Comparison of ENCODE assay signal across 1 cellular context in the genomic region with DNA sequence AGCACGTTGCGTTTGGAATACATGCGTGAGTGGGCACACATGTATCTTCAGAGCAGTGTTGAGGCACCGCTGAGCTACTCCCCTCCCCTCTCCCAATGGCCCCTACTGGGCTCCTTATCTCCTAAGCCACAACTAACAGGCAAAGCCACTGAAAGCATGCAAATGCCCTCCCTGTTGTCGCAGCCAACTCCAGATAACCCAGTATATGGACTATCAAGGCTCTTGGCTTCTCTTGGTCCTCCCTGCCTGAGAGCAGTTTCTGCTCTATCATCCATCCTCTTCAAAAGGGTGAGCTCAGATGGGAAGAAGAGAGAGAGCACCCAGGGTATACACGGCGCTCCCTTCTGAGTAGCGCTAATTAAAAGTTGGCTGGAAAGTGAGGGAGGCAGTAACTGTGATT.
TF ChIP-seq lines count a peak whose summit lies in the region.

No MANE protein-coding gene starts in this region.

TF ChIP-seq in K562, 482 proteins besides CTCF, POLR2A, EP300 and RAD21 (continued from another document and continues in another):
- TF ChIP-seq, protein P1, sequence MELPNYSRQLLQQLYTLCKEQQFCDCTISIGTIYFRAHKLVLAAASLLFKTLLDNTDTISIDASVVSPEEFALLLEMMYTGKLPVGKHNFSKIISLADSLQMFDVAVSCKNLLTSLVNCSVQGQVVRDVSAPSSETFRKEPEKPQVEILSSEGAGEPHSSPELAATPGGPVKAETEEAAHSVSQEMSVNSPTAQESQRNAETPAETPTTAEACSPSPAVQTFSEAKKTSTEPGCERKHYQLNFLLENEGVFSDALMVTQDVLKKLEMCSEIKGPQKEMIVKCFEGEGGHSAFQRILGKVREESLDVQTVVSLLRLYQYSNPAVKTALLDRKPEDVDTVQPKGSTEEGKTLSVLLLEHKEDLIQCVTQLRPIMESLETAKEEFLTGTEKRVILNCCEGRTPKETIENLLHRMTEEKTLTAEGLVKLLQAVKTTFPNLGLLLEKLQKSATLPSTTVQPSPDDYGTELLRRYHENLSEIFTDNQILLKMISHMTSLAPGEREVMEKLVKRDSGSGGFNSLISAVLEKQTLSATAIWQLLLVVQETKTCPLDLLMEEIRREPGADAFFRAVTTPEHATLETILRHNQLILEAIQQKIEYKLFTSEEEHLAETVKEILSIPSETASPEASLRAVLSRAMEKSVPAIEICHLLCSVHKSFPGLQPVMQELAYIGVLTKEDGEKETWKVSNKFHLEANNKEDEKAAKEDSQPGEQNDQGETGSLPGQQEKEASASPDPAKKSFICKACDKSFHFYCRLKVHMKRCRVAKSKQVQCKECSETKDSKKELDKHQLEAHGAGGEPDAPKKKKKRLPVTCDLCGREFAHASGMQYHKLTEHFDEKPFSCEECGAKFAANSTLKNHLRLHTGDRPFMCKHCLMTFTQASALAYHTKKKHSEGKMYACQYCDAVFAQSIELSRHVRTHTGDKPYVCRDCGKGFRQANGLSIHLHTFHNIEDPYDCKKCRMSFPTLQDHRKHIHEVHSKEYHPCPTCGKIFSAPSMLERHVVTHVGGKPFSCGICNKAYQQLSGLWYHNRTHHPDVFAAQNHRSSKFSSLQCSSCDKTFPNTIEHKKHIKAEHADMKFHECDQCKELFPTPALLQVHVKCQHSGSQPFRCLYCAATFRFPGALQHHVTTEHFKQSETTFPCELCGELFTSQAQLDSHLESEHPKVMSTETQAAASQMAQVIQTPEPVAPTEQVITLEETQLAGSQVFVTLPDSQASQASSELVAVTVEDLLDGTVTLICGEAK (IDR thresholded peaks at IDR 0.05), result no peak
- TF ChIP-seq, protein P1 (CRISPR knock-in tag; IDR thresholded peaks at IDR 0.05), result no peak
- TF ChIP-seq, protein P2, sequence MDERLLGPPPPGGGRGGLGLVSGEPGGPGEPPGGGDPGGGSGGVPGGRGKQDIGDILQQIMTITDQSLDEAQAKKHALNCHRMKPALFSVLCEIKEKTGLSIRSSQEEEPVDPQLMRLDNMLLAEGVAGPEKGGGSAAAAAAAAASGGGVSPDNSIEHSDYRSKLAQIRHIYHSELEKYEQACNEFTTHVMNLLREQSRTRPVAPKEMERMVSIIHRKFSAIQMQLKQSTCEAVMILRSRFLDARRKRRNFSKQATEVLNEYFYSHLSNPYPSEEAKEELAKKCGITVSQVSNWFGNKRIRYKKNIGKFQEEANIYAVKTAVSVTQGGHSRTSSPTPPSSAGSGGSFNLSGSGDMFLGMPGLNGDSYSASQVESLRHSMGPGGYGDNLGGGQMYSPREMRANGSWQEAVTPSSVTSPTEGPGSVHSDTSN (CRISPR knock-in tag; IDR thresholded peaks at IDR 0.05; ENCODE audit: low read depth), result no peak
- TF ChIP-seq, protein P2 (tag; conservative IDR thresholded peaks at IDR 0.05; ENCODE audit: low read depth), result no peak
- no peak for TF ChIP-seq U2AF1 (optimal IDR thresholded peaks at IDR 0.05; ENCODE audit: low read depth, low read length)
- no peak for TF ChIP-seq CBX5 (IDR thresholded peaks at IDR 0.05; ENCODE audit: borderline replicate concordance, low read depth)
- TF ChIP-seq MED1 (CRISPR knock-in tag; IDR thresholded peaks at IDR 0.05; ENCODE audit: borderline replicate concordance), result no peak
- no peak for TF ChIP-seq CHD4 (IDR thresholded peaks at IDR 0.05; ENCODE audit: insufficient read depth, insufficient replicate concordance, low read depth, low read length, poor library complexity, severe bottlenecking)
- TF ChIP-seq PCBP1 (IDR thresholded peaks at IDR 0.05; ENCODE audit: low read depth, low read length, poor library complexity, severe bottlenecking), result no peak
- TF ChIP-seq PYGO2 (tag; IDR thresholded peaks at IDR 0.05), result no peak
- TF ChIP-seq ZNF282 (CRISPR knock-in tag; IDR thresholded peaks at IDR 0.05), result no peak
- TF ChIP-seq ETV6 (IDR thresholded peaks at IDR 0.05; ENCODE audit: borderline replicate concordance in 1 of 2, low read depth in 2 of 2, low read length in 1 of 2), result no peak
- TF ChIP-seq ETV6 (CRISPR knock-in tag; IDR thresholded peaks at IDR 0.05; ENCODE audit: borderline replicate concordance), result no peak
- TF ChIP-seq CBFB (CRISPR knock-in tag; IDR thresholded peaks at IDR 0.05), result no peak
- TF ChIP-seq, protein P3, sequence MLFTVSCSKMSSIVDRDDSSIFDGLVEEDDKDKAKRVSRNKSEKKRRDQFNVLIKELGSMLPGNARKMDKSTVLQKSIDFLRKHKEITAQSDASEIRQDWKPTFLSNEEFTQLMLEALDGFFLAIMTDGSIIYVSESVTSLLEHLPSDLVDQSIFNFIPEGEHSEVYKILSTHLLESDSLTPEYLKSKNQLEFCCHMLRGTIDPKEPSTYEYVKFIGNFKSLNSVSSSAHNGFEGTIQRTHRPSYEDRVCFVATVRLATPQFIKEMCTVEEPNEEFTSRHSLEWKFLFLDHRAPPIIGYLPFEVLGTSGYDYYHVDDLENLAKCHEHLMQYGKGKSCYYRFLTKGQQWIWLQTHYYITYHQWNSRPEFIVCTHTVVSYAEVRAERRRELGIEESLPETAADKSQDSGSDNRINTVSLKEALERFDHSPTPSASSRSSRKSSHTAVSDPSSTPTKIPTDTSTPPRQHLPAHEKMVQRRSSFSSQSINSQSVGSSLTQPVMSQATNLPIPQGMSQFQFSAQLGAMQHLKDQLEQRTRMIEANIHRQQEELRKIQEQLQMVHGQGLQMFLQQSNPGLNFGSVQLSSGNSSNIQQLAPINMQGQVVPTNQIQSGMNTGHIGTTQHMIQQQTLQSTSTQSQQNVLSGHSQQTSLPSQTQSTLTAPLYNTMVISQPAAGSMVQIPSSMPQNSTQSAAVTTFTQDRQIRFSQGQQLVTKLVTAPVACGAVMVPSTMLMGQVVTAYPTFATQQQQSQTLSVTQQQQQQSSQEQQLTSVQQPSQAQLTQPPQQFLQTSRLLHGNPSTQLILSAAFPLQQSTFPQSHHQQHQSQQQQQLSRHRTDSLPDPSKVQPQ (CRISPR knock-in tag; IDR thresholded peaks at IDR 0.05; ENCODE audit: borderline replicate concordance), result no peak
- TF ChIP-seq, protein P4, sequence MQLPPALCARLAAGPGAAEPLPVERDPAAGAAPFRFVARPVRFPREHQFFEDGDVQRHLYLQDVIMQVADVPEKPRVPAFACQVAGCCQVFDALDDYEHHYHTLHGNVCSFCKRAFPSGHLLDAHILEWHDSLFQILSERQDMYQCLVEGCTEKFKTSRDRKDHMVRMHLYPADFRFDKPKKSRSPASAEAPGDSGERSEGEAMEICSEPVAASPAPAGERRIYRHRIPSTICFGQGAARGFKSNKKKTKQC (CRISPR knock-in tag; IDR thresholded peaks at IDR 0.05), result no peak
- TF ChIP-seq GTF2A2 (tag; IDR thresholded peaks at IDR 0.05), result no peak
- TF ChIP-seq ELF4 (CRISPR knock-in tag; IDR thresholded peaks at IDR 0.05), result no peak
- no peak for TF ChIP-seq ZNF668 (CRISPR knock-in tag; IDR thresholded peaks at IDR 0.05)
- TF ChIP-seq DACH1 (IDR thresholded peaks at IDR 0.05; ENCODE audit: partially characterized antibody), result no peak
- TF ChIP-seq, protein P5, sequence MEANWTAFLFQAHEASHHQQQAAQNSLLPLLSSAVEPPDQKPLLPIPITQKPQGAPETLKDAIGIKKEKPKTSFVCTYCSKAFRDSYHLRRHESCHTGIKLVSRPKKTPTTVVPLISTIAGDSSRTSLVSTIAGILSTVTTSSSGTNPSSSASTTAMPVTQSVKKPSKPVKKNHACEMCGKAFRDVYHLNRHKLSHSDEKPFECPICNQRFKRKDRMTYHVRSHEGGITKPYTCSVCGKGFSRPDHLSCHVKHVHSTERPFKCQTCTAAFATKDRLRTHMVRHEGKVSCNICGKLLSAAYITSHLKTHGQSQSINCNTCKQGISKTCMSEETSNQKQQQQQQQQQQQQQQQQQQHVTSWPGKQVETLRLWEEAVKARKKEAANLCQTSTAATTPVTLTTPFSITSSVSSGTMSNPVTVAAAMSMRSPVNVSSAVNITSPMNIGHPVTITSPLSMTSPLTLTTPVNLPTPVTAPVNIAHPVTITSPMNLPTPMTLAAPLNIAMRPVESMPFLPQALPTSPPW (CRISPR knock-in tag; IDR thresholded peaks at IDR 0.05), result peak; percentile 74
- no peak for TF ChIP-seq HDAC8 (tag; IDR thresholded peaks at IDR 0.05)
- TF ChIP-seq CHD1 (IDR thresholded peaks at IDR 0.05; ENCODE audit: low read length), result no peak
- TF ChIP-seq ZKSCAN8 (CRISPR knock-in tag; IDR thresholded peaks at IDR 0.05), result peak; percentile 69; the same call in 1 of the 2 replicates
- TF ChIP-seq PTRF (tag; IDR thresholded peaks at IDR 0.05), result no peak
- 0 out of 2 replicates have a peak, but pooled peaks have one; percentile 19 for TF ChIP-seq PML (IDR thresholded peaks at IDR 0.05; ENCODE audit: low read length)
- TF ChIP-seq MIER1 (IDR thresholded peaks at IDR 0.05; ENCODE audit: low read depth), result no peak
- TF ChIP-seq ZNF780A (CRISPR knock-in tag; IDR thresholded peaks at IDR 0.05), result no peak
- TF ChIP-seq ZBED1 (IDR thresholded peaks at IDR 0.05), result no peak
- TF ChIP-seq CXXC5 (CRISPR knock-in tag; IDR thresholded peaks at IDR 0.05), result no peak
- TF ChIP-seq, protein P6, sequence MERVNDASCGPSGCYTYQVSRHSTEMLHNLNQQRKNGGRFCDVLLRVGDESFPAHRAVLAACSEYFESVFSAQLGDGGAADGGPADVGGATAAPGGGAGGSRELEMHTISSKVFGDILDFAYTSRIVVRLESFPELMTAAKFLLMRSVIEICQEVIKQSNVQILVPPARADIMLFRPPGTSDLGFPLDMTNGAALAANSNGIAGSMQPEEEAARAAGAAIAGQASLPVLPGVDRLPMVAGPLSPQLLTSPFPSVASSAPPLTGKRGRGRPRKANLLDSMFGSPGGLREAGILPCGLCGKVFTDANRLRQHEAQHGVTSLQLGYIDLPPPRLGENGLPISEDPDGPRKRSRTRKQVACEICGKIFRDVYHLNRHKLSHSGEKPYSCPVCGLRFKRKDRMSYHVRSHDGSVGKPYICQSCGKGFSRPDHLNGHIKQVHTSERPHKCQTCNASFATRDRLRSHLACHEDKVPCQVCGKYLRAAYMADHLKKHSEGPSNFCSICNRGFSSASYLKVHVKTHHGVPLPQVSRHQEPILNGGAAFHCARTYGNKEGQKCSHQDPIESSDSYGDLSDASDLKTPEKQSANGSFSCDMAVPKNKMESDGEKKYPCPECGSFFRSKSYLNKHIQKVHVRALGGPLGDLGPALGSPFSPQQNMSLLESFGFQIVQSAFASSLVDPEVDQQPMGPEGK (CRISPR knock-in tag; IDR thresholded peaks at IDR 0.05; ENCODE audit: borderline replicate concordance), result no peak
- TF ChIP-seq GATAD2B (IDR thresholded peaks at IDR 0.05; ENCODE audit: borderline replicate concordance), result no peak
- TF ChIP-seq MAFK (IDR thresholded peaks at IDR 0.05; ENCODE audit: low read length), result no peak
- TF ChIP-seq WHSC1 (IDR thresholded peaks at IDR 0.05; ENCODE audit: low read length), result no peak
- TF ChIP-seq, protein P7, sequence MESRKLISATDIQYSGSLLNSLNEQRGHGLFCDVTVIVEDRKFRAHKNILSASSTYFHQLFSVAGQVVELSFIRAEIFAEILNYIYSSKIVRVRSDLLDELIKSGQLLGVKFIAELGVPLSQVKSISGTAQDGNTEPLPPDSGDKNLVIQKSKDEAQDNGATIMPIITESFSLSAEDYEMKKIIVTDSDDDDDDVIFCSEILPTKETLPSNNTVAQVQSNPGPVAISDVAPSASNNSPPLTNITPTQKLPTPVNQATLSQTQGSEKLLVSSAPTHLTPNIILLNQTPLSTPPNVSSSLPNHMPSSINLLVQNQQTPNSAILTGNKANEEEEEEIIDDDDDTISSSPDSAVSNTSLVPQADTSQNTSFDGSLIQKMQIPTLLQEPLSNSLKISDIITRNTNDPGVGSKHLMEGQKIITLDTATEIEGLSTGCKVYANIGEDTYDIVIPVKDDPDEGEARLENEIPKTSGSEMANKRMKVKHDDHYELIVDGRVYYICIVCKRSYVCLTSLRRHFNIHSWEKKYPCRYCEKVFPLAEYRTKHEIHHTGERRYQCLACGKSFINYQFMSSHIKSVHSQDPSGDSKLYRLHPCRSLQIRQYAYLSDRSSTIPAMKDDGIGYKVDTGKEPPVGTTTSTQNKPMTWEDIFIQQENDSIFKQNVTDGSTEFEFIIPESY (CRISPR knock-in tag; IDR thresholded peaks at IDR 0.05), result no peak
